1 cellular context compared by ENCODE assay signal in genomic region chr16:53821957-53822625, GRCh38.
TF ChIP-seq lines count a peak whose summit lies in the region.

No MANE protein-coding gene starts in this region.

TF ChIP-seq in H1, 55 proteins besides CTCF, POLR2A, EP300 and RAD21 (continued from another document):
- TF ChIP-seq CHD7 (IDR thresholded peaks at IDR 0.05; ENCODE audit: insufficient replicate concordance, low read length) = no peak
- no peak for TF ChIP-seq GTF2F1 (IDR thresholded peaks at IDR 0.05; ENCODE audit: borderline replicate concordance, low read depth, low read length)
- TF ChIP-seq KDM5A (IDR thresholded peaks at IDR 0.05; ENCODE audit: low read length) = no peak
- no peak for TF ChIP-seq HDAC2 (IDR thresholded peaks at IDR 0.05; ENCODE audit: borderline replicate concordance in 1 of 2, low read depth in 2 of 2, low read length in 2 of 2)
- no peak for TF ChIP-seq BRCA1 (IDR thresholded peaks at IDR 0.05; ENCODE audit: low read depth, low read length)
- TF ChIP-seq POLR2AphosphoS5 (IDR thresholded peaks at IDR 0.05; ENCODE audit: low read depth, low read length) = no peak
- no peak for TF ChIP-seq SIX5 (IDR thresholded peaks at IDR 0.05; ENCODE audit: low read depth, low read length)
- TF ChIP-seq SIN3A (conservative IDR thresholded peaks at IDR 0.05 in 1 of 2, IDR thresholded peaks at IDR 0.05 in 1 of 2; ENCODE audit: low read depth in 1 of 2, low read length in 2 of 2) = no peak
- no peak for TF ChIP-seq PHF8 (conservative IDR thresholded peaks at IDR 0.05; ENCODE audit: low read depth, low read length)
- no peak for TF ChIP-seq RBBP5 (IDR thresholded peaks at IDR 0.05; ENCODE audit: borderline replicate concordance, low read depth, low read length)
- TF ChIP-seq KDM1A (IDR thresholded peaks at IDR 0.05; ENCODE audit: borderline replicate concordance, low read length) = no peak
- no peak for TF ChIP-seq ATF2 (IDR thresholded peaks at IDR 0.05; ENCODE audit: low read length)
- TF ChIP-seq MAX (IDR thresholded peaks at IDR 0.05) = no peak
